36 cellular contexts compared by ENCODE assay signal in genomic region chr1:233938476-233938875, GRCh38. TPM values are rescaled to one million over a fixed set of nuclear protein-coding genes. Genes with fewer than 3 reads are reported as not detected.
"Had no signal": no experiment of that assay in that cellular context is flagged by ENCODE, and none has a peak within 500 bp of the region (broad histone marks: within the 10 kb centered on the region; RNA-seq: fewer than 3 reads in every experiment).

No MANE protein-coding gene starts in this region.

- DNase-seq: Karpas-422, Kasumi-1, MG63, MM.1S, MV-4-11, NCI-H1048, NCI-H1092, NCI-H1092 treated with DMSO at 0.1 percent for 48 hours, NCI-H1105, NCI-H1105 treated with DMSO at 0.1 percent for 48 hours, NCI-H1417, NCI-H1417 treated with DMSO at 0.1 percent for 48 hours, NCI-H1436, NCI-H1436 treated with DMSO at 0.1 percent for 48 hours, NCI-H146, NCI-H1694, NCI-H1694 treated with DMSO at 0.1 percent for 48 hours, NCI-H187, NCI-H187 treated with DMSO at 0.1 percent for 48 hours, NCI-H1930, NCI-H2029, NCI-H2029 treated with DMSO at 0.1 percent for 48 hours, NCI-H2081, NCI-H2081 treated with DMSO at 0.1 percent for 48 hours, NCI-H2107, NCI-H2171, NCI-H2171 treated with DMSO at 0.1 percent for 48 hours, NCI-H2227 treated with DMSO at 0.1 percent for 48 hours, NCI-H226, NCI-H345, NCI-H446, NCI-H446 treated with DMSO at 0.1 percent for 48 hours, NCI-H510A, NCI-H510A treated with DMSO at 0.1 percent for 48 hours, NCI-H524 had no signal

- H3K36me3 ChIP-seq: MG63 had no signal

- H3K9me3 ChIP-seq: MG63 had no signal

- H3K4me3 ChIP-seq: MG63 had no signal

RNA-seq across cellular contexts. Expression of gene SLC35F3, which starts 34.0 kb away (rescaled TPM):
- total RNA-seq: LHCN-M2 had no signal
